In genomic region chr5:140113699-140114263, GRCh38 we compare ENCODE assay signal across 1 cellular context.
A peak's percentile ranks its signal among the peaks of the same experiment; 100 is the strongest.
TF ChIP-seq lines count a peak whose summit lies in the region.

Gene PURA (plus strand): TSS chr5:140114109. CDS start chr5:140114182, 73 bp downstream.

TF ChIP-seq in HEK293, 187 proteins besides CTCF, POLR2A, EP300 and RAD21 (continued from another document and continues in another):
- TF ChIP-seq PATZ1 (tag by site-specific recombination; IDR thresholded peaks at IDR 0.05) (peak; percentile 56), ZNF169 (tag by site-specific recombination; IDR thresholded peaks at IDR 0.05) (0 out of 2 replicates have a peak, but pooled peaks have one; percentile 21), BCL6B (tag by site-specific recombination; IDR thresholded peaks at IDR 0.05) (no peak), ZNF391 (tag by site-specific recombination; IDR thresholded peaks at IDR 0.05; ENCODE audit: borderline replicate concordance, low read depth) (no peak), YY1 (tag by site-specific recombination; IDR thresholded peaks at IDR 0.05) (no peak; the same call in 1 of the 2 replicates), ZSCAN23 (tag by site-specific recombination; IDR thresholded peaks at IDR 0.05) (no peak), ZNF341 (tag by site-specific recombination; IDR thresholded peaks at IDR 0.05; ENCODE audit: low read depth) (peak; percentile 64), ZNF10 (tag by site-specific recombination; IDR thresholded peaks at IDR 0.05) (peak; percentile 85), ZNF626 (tag by site-specific recombination; IDR thresholded peaks at IDR 0.05) (no peak), KLF16 (tag by site-specific recombination; IDR thresholded peaks at IDR 0.05) (peak; percentile 80), ZIC2 (tag by site-specific recombination; IDR thresholded peaks at IDR 0.05) (peak; percentile 78), ZNF660 (tag by site-specific recombination; IDR thresholded peaks at IDR 0.05) (peak; percentile 55; the same call in 1 of the 2 replicates), ZNF639 (tag by site-specific recombination; IDR thresholded peaks at IDR 0.05) (no peak), ZNF221 (tag by site-specific recombination; IDR thresholded peaks at IDR 0.05; ENCODE audit: borderline replicate concordance) (no peak), HIC1 (tag by site-specific recombination; IDR thresholded peaks at IDR 0.05) (peak; percentile 70), ZXDB (tag by site-specific recombination; IDR thresholded peaks at IDR 0.05) (no peak), ZNF2 (tag by site-specific recombination; IDR thresholded peaks at IDR 0.05) (no peak; the same call in 1 of the 2 replicates), ZNF571 (tag by site-specific recombination; IDR thresholded peaks at IDR 0.05) (no peak), ZNF664 (tag by site-specific recombination; IDR thresholded peaks at IDR 0.05) (no peak), ZNF701 (tag by site-specific recombination; IDR thresholded peaks at IDR 0.05) (no peak), ZBTB21 (tag by site-specific recombination; IDR thresholded peaks at IDR 0.05) (no peak), ZNF350 (tag by site-specific recombination; IDR thresholded peaks at IDR 0.05) (no peak), GLIS2 (tag by site-specific recombination; IDR thresholded peaks at IDR 0.05) (peak; percentile 5), ZNF76 (tag by site-specific recombination; IDR thresholded peaks at IDR 0.05; ENCODE audit: borderline replicate concordance, low read depth) (no peak), ZNF561 (tag by site-specific recombination; IDR thresholded peaks at IDR 0.05; ENCODE audit: borderline replicate concordance) (no peak), ZNF677 (tag by site-specific recombination; IDR thresholded peaks at IDR 0.05) (no peak), BCL11A (tag by site-specific recombination; IDR thresholded peaks at IDR 0.05; ENCODE audit: low read depth) (no peak), PRDM2 (tag by site-specific recombination; IDR thresholded peaks at IDR 0.05; ENCODE audit: borderline replicate concordance) (no peak), ZSCAN30 (tag by site-specific recombination; IDR thresholded peaks at IDR 0.05) (peak; percentile 28; the same call in 1 of the 2 replicates), ZNF692 (tag by site-specific recombination; IDR thresholded peaks at IDR 0.05) (0 out of 2 replicates have a peak, but pooled peaks have one; percentile 29), ZNF24 (tag by site-specific recombination; IDR thresholded peaks at IDR 0.05) (no peak), ZNF555 (tag by site-specific recombination; conservative IDR thresholded peaks at IDR 0.05) (no peak), ZNF513 (tag by site-specific recombination; IDR thresholded peaks at IDR 0.05) (no peak)
- TF ChIP-seq, protein P1, sequence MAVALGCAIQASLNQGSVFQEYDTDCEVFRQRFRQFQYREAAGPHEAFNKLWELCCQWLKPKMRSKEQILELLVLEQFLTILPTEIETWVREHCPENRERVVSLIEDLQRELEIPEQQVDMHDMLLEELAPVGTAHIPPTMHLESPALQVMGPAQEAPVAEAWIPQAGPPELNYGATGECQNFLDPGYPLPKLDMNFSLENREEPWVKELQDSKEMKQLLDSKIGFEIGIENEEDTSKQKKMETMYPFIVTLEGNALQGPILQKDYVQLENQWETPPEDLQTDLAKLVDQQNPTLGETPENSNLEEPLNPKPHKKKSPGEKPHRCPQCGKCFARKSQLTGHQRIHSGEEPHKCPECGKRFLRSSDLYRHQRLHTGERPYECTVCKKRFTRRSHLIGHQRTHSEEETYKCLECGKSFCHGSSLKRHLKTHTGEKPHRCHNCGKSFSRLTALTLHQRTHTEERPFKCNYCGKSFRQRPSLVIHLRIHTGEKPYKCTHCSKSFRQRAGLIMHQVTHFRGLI (tag by site-specific recombination; IDR thresholded peaks at IDR 0.05): peak; percentile 48
- TF ChIP-seq, protein P2, sequence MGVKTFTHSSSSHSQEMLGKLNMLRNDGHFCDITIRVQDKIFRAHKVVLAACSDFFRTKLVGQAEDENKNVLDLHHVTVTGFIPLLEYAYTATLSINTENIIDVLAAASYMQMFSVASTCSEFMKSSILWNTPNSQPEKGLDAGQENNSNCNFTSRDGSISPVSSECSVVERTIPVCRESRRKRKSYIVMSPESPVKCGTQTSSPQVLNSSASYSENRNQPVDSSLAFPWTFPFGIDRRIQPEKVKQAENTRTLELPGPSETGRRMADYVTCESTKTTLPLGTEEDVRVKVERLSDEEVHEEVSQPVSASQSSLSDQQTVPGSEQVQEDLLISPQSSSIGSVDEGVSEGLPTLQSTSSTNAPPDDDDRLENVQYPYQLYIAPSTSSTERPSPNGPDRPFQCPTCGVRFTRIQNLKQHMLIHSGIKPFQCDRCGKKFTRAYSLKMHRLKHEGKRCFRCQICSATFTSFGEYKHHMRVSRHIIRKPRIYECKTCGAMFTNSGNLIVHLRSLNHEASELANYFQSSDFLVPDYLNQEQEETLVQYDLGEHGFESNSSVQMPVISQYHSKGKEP (tag by site-specific recombination; IDR thresholded peaks at IDR 0.05): peak; percentile 61
- TF ChIP-seq, protein P3, sequence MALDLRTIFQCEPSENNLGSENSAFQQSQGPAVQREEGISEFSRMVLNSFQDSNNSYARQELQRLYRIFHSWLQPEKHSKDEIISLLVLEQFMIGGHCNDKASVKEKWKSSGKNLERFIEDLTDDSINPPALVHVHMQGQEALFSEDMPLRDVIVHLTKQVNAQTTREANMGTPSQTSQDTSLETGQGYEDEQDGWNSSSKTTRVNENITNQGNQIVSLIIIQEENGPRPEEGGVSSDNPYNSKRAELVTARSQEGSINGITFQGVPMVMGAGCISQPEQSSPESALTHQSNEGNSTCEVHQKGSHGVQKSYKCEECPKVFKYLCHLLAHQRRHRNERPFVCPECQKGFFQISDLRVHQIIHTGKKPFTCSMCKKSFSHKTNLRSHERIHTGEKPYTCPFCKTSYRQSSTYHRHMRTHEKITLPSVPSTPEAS (tag by site-specific recombination; IDR thresholded peaks at IDR 0.05): no peak
- TF ChIP-seq, protein P4, sequence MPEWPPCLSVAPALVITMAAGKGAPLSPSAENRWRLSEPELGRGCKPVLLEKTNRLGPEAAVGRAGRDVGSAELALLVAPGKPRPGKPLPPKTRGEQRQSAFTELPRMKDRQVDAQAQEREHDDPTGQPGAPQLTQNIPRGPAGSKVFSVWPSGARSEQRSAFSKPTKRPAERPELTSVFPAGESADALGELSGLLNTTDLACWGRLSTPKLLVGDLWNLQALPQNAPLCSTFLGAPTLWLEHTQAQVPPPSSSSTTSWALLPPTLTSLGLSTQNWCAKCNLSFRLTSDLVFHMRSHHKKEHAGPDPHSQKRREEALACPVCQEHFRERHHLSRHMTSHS (tag by site-specific recombination; IDR thresholded peaks at IDR 0.05): no peak
